ENCODE assay signal across 9 cellular contexts in genomic region chr9:71446499-71447411, GRCh38.
DNase-seq lines count a peak whose midpoint lies in the region; ATAC-seq and TF ChIP-seq lines count a peak whose summit lies in the region.
"Had no signal": no experiment of that assay in that cellular context is flagged by ENCODE, and none has a peak within 500 bp of the region (broad histone marks: within the 10 kb centered on the region; RNA-seq: fewer than 3 reads in every experiment).

No MANE protein-coding gene starts in this region.

- H3K27ac ChIP-seq in right atrium auricular region: no peak overlapping the region
- H3K27ac ChIP-seq: HL-60 had no signal

- no peak for TF ChIP-seq CTCF in right atrium auricular region (IDR thresholded peaks at IDR 0.05)

- H2AFZ ChIP-seq in neuron (ENCODE audit: low read depth, low read length): peak overlapping the region; percentile 73

- H3K4me3 ChIP-seq in right atrium auricular region: peak overlapping the region in 1 of 2 donors; percentile 36
- peak overlapping the region; percentile 49 for H3K4me3 ChIP-seq in neuron (ENCODE audit: low read length)

- peaks cover 41% of the 10 kb centered on the region for H3K27me3 Mint-ChIP-seq in activated T-helper 17 cell treated with anti-CD3 and anti-CD28 coated beads, Interleukin-2, amount 50 U/mL, for 72 hours

- peaks cover 10% of the 10 kb centered on the region for H3K9me3 Mint-ChIP-seq in activated T-helper 17 cell treated with anti-CD3 and anti-CD28 coated beads, Interleukin-2, amount 50 U/mL, for 72 hours

- peak overlapping the region; percentile 28 for H3K4me3 Mint-ChIP-seq in activated T-helper 17 cell treated with anti-CD3 and anti-CD28 coated beads, Interleukin-2, amount 50 U/mL, for 72 hours

- H3K4me1 ChIP-seq in right atrium auricular region: peaks cover 0 to 8% of the 10 kb centered on the region in 2 donors
- H3K4me1 ChIP-seq in neuron (ENCODE audit: insufficient read depth, low read length): peaks cover 25% of the 10 kb centered on the region

- H3K9me3 ChIP-seq in right atrium auricular region (peaks cover 0 to 6% of the 10 kb centered on the region in 2 donors), neuron (ENCODE audit: low read length) (no peaks in the 10 kb centered on the region)

- no peaks in the 10 kb centered on the region for H3K4me1 Mint-ChIP-seq in activated T-helper 17 cell treated with anti-CD3 and anti-CD28 coated beads, Interleukin-2, amount 50 U/mL, for 72 hours

- H3K27me3 ChIP-seq in right atrium auricular region: peaks cover 0 to 5% of the 10 kb centered on the region in 2 donors
- no peaks in the 10 kb centered on the region for H3K27me3 ChIP-seq in neuron (ENCODE audit: insufficient read depth, low read length)

- ATAC-seq in Right ventricle myocardium superior (ENCODE audit: poor library complexity) (peak; percentile 41), HG02623 (IDR thresholded peaks at IDR 0.05; ENCODE audit: unreplicated experiment) (peak; percentile 69)
- peak; percentile 38 for ATAC-seq in activated T-helper 17 cell treated with anti-CD3 and anti-CD28 coated beads, Interleukin-2, amount 50 U/mL, for 72 hours (replicated peaks)

- DNase-seq in Right ventricle myocardium superior (peak; percentile 39), right atrium auricular region (ENCODE audit: low spot score) (no peak), NCI-H128 (lab: John Stamatoyannopoulos, UW; ENCODE audit: unreplicated experiment) (peak; percentile 55), foreskin melanocyte (peak; percentile 52), SKM-1 (lab: John Stamatoyannopoulos, UW; ENCODE audit: unreplicated experiment) (no peak)

- intact Hi-C loops in Right ventricle myocardium superior (cut with DNase I): no loop called here

- H3K27ac Mint-ChIP-seq in activated T-helper 17 cell treated with anti-CD3 and anti-CD28 coated beads, Interleukin-2, amount 50 U/mL, for 72 hours: no peak overlapping the region

- H3K36me3 Mint-ChIP-seq in activated T-helper 17 cell treated with anti-CD3 and anti-CD28 coated beads, Interleukin-2, amount 50 U/mL, for 72 hours (ENCODE audit: low read depth): no peaks in the 10 kb centered on the region

- no peaks in the 10 kb centered on the region for H3K36me3 ChIP-seq in right atrium auricular region
- H3K36me3 ChIP-seq in neuron (ENCODE audit: insufficient read depth, low read length): no peaks in the 10 kb centered on the region

Comparison
In these comparisons a context has a peak if more than half of its experiments do, and no peak if none do; other contexts are left out.
1. DNase-seq: peak in Right ventricle myocardium superior (single experiment), NCI-H128 (single experiment) and foreskin melanocyte (single experiment); none in right atrium auricular region (single experiment) and SKM-1 (single experiment).
2. Peak in every context shown above with its lines, with median percentiles within 50 percentile points of each other: ATAC-seq.